Comparison of ENCODE assay signal across 22 cellular contexts in the genomic region with DNA sequence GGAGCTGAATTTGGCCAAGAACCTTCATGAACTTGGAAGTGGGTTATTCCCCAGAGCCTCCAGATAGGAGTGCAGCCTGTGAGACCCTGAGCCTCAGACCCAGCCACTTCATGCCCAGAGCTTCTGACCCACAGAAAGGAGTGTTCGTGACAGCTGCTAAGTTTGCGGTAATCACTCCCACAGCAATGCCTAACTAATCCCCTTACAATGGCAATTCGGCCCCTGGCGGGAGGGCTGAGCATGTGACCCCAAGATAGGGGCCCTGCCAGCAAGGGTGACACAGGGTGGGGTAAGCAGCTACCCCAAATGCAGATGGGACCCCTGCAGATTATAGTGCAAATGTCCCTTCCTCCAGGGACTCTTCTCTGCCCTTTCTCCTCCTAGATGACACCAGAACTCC. TPM values are rescaled to one million over a fixed set of nuclear protein-coding genes. Genes with fewer than 3 reads are reported as not detected.
A peak's percentile ranks its signal among the peaks of the same experiment; 100 is the strongest.
DNase-seq lines count a peak whose midpoint lies in the region; ATAC-seq and TF ChIP-seq lines count a peak whose summit lies in the region.
"Had no signal": no experiment of that assay in that cellular context is flagged by ENCODE, and none has a peak within 500 bp of the region (broad histone marks: within the 10 kb centered on the region; RNA-seq: fewer than 3 reads in every experiment).

No MANE protein-coding gene starts in this region.

- peaks cover 10% of the 10 kb centered on the region for H3K4me1 ChIP-seq in osteoblast (ENCODE audit: insufficient read depth, low read length)
- H3K4me1 ChIP-seq in smooth muscle cell (ENCODE audit: low read depth), result no peaks in the 10 kb centered on the region

- H3K36me3 ChIP-seq in WERI-Rb-1, result no peaks in the 10 kb centered on the region
- no peaks in the 10 kb centered on the region for H3K36me3 ChIP-seq in osteoblast (ENCODE audit: insufficient read depth, low read length)
- H3K36me3 ChIP-seq in smooth muscle cell (ENCODE audit: low read depth), result no peaks in the 10 kb centered on the region
- H3K36me3 ChIP-seq: BLaER1 had no signal

- H3K4me3 ChIP-seq in WERI-Rb-1 (ENCODE audit: low read depth, low read length) (no peak overlapping the region), osteoblast (ENCODE audit: insufficient read depth, low read length) (no peak overlapping the region), smooth muscle cell (no peak overlapping the region)
- H3K4me3 ChIP-seq: BLaER1 had no signal

- H3K9me3 ChIP-seq in WERI-Rb-1 (ENCODE audit: severe bottlenecking), result peaks cover 7% of the 10 kb centered on the region
- no peaks in the 10 kb centered on the region for H3K9me3 ChIP-seq in osteoblast (ENCODE audit: low read depth, low read length)
- no peaks in the 10 kb centered on the region for H3K9me3 ChIP-seq in smooth muscle cell (replicated peaks; ENCODE audit: low read depth)

- H2AFZ ChIP-seq in osteoblast (ENCODE audit: low read length) (no peak overlapping the region), smooth muscle cell (ENCODE audit: low read depth) (no peak overlapping the region)

- H3K9ac ChIP-seq in smooth muscle cell (ENCODE audit: low read depth), result no peak overlapping the region
- H3K9ac ChIP-seq: BLaER1 had no signal

- no peaks in the 10 kb centered on the region for H3F3A ChIP-seq in smooth muscle cell (ENCODE audit: low read depth)

- H4K20me1 ChIP-seq in osteoblast (ENCODE audit: insufficient read depth, low read length) (no peaks in the 10 kb centered on the region), smooth muscle cell (ENCODE audit: low read depth) (no peaks in the 10 kb centered on the region)

- 79% methylated on average over 4 of the region's 4 CpGs for WGBS in smooth muscle cell (ENCODE audit: low lambda C conversion rate)

- no peak for TF ChIP-seq CTCF in WERI-Rb-1 (IDR thresholded peaks at IDR 0.05; ENCODE audit: low read depth, low read length)
- TF ChIP-seq CTCF in osteoblast (IDR thresholded peaks at IDR 0.05; ENCODE audit: extremely low read depth, low read depth, low read length), result no peak
- TF ChIP-seq CTCF in smooth muscle cell (IDR thresholded peaks at IDR 0.05; ENCODE audit: borderline replicate concordance, insufficient read depth, poor library complexity, severe bottlenecking), result no peak

- H3K79me2 ChIP-seq in osteoblast (ENCODE audit: insufficient read depth, low read length) (no peaks in the 10 kb centered on the region), smooth muscle cell (ENCODE audit: low read depth) (no peaks in the 10 kb centered on the region)

- H3K27ac ChIP-seq in WERI-Rb-1, result no peak overlapping the region
- no peak overlapping the region for H3K27ac ChIP-seq in osteoblast (ENCODE audit: low read depth, low read length)
- no peak overlapping the region for H3K27ac ChIP-seq in smooth muscle cell (ENCODE audit: low read depth)
- H3K27ac ChIP-seq: 22Rv1, BLaER1, HL-60 had no signal

- no peak for ATAC-seq in GM18870 (IDR thresholded peaks at IDR 0.05; ENCODE audit: unreplicated experiment)

- no peak overlapping the region for H3K4me2 ChIP-seq in osteoblast (ENCODE audit: insufficient read depth, low read length)
- H3K4me2 ChIP-seq in smooth muscle cell, result no peak overlapping the region
- H3K4me2 ChIP-seq: BLaER1 had no signal

- H3K27me3 ChIP-seq in WERI-Rb-1 (ENCODE audit: insufficient read depth, low read depth, severe bottlenecking) (peaks cover 9% of the 10 kb centered on the region), osteoblast (ENCODE audit: insufficient read depth, low read length) (peaks cover 2% of the 10 kb centered on the region), smooth muscle cell (ENCODE audit: low read depth) (no peaks in the 10 kb centered on the region)

- peak; percentile 2 for DNase-seq in activated effector memory CD4-positive, alpha-beta T cell treated with anti-CD3 and anti-CD28 coated beads, Interleukin-2, amount 50 U/mL, for 16 hours
- no peak for DNase-seq in activated effector memory CD4-positive, alpha-beta T cell treated with Interleukin-2 at 50 U/mL for 16 hours
- peak; percentile 48 for DNase-seq in WERI-Rb-1
- DNase-seq in osteoblast (ENCODE audit: insufficient read length, low spot score, missing footprints), result peak; percentile 75
- no peak for DNase-seq in smooth muscle cell (lab: John Stamatoyannopoulos, UW; ENCODE audit: unreplicated experiment)
- DNase-seq in NCI-H446 (lab: John Stamatoyannopoulos, UW), result no peak
- DNase-seq in kidney glomerular epithelial cell (lab: John Stamatoyannopoulos, UW), result no peak
- DNase-seq: DMS153, DMS79, GDM1, GOT3, H9 had no signal

RNA-seq across cellular contexts. Expression of a gene that starts 22.5 kb away (rescaled TPM):
- total RNA-seq in osteoblast, result not detected in 2 replicates
- total RNA-seq in smooth muscle cell, result not detected in 2 replicates
- polyA plus RNA-seq in smooth muscle cell, result not detected in 2 replicates
- total RNA-seq: A673; CD4-positive, alpha-beta memory T cell; Daoy; H9 had no signal
- polyA plus RNA-seq: AG04450; CD14-positive monocyte; CD4-positive, alpha-beta memory T cell had no signal

RNA-seq across cellular contexts. Expression of a gene that starts 32.7 kb away (rescaled TPM):
- total RNA-seq in osteoblast (under 0.01 TPM in 1 of 2 replicates, not detected in the other), smooth muscle cell (1.3 and 1.5 TPM in 2 replicates)
- 0.46 and 0.73 TPM in 2 replicates for polyA plus RNA-seq in smooth muscle cell

RNA-seq across cellular contexts. Expression of a gene that starts 44.7 kb away (rescaled TPM):
- total RNA-seq in osteoblast (11.2 and 12.1 TPM in 2 replicates), smooth muscle cell (17.8 and 23.7 TPM in 2 replicates)
- 6.6 and 9.7 TPM in 2 replicates for polyA plus RNA-seq in smooth muscle cell

RNA-seq across cellular contexts. Expression of a gene that starts 57.0 kb away (rescaled TPM):
- total RNA-seq in osteoblast (not detected in 2 replicates), smooth muscle cell (not detected in 2 replicates)
- polyA plus RNA-seq in smooth muscle cell, result not detected in 2 replicates
- total RNA-seq: A673; CD4-positive, alpha-beta memory T cell; Daoy; H9; HT1080 had no signal
- polyA plus RNA-seq: AG04450; CD14-positive monocyte; CD4-positive, alpha-beta memory T cell had no signal

Comparison
In these comparisons a context has a peak if more than half of its experiments do, and no peak if none do; other contexts are left out.
1. DNase-seq: peak in activated effector memory CD4-positive, alpha-beta T cell treated with anti-CD3 and anti-CD28 coated beads, Interleukin-2, amount 50 U/mL, for 16 hours (single experiment), WERI-Rb-1 (single experiment) and osteoblast (single experiment); none in activated effector memory CD4-positive, alpha-beta T cell treated with Interleukin-2 at 50 U/mL for 16 hours (single experiment), smooth muscle cell (single experiment), NCI-H446 (0 of 2) and kidney glomerular epithelial cell (single experiment).